ENCODE assay signal across 8 cellular contexts in genomic region chrX:133921764-133922389, GRCh38.
A peak's percentile ranks its signal among the peaks of the same experiment; 100 is the strongest.
DNase-seq lines count a peak whose midpoint lies in the region; ATAC-seq lines count a peak whose summit lies in the region.

No MANE protein-coding gene starts in this region.

- no peaks in the 10 kb centered on the region for H3K9me3 Mint-ChIP-seq in activated T-helper 17 cell treated with anti-CD3 and anti-CD28 coated beads, Interleukin-2, amount 50 U/mL, for 72 hours

- peak; percentile 53 for ATAC-seq in HG02852 (IDR thresholded peaks at IDR 0.05; ENCODE audit: unreplicated experiment)
- no peak for ATAC-seq in activated T-helper 17 cell treated with anti-CD3 and anti-CD28 coated beads, Interleukin-2, amount 50 U/mL, for 72 hours (replicated peaks)
- no peak for ATAC-seq in HG03139 (IDR thresholded peaks at IDR 0.05; ENCODE audit: unreplicated experiment)

- H3K4me1 Mint-ChIP-seq in activated T-helper 17 cell treated with anti-CD3 and anti-CD28 coated beads, Interleukin-2, amount 50 U/mL, for 72 hours: peaks cover 9% of the 10 kb centered on the region

- H3K4me3 Mint-ChIP-seq in activated T-helper 17 cell treated with anti-CD3 and anti-CD28 coated beads, Interleukin-2, amount 50 U/mL, for 72 hours: peak overlapping the region; percentile 69

- H3K36me3 Mint-ChIP-seq in activated T-helper 17 cell treated with anti-CD3 and anti-CD28 coated beads, Interleukin-2, amount 50 U/mL, for 72 hours (ENCODE audit: low read depth): no peaks in the 10 kb centered on the region

- no peak overlapping the region for H3K27ac Mint-ChIP-seq in activated T-helper 17 cell treated with anti-CD3 and anti-CD28 coated beads, Interleukin-2, amount 50 U/mL, for 72 hours

- H3K27me3 Mint-ChIP-seq in activated T-helper 17 cell treated with anti-CD3 and anti-CD28 coated beads, Interleukin-2, amount 50 U/mL, for 72 hours: no peaks in the 10 kb centered on the region

- DNase-seq in activated T-cell treated with anti-CD3 and anti-CD28 coated beads for 1 hour (ENCODE audit: low read depth) (peak; percentile 0), activated T-cell treated with anti-CD3 and anti-CD28 coated beads for 4 hours (no peak), NCI-H524 treated with DMSO at 0.1 percent for 48 hours (lab: John Stamatoyannopoulos, UW) (peak; percentile 82), iPS DF 4.7 (ENCODE audit: extremely low read depth, low spot score) (peak; percentile 33)
- peak; percentile 45 for DNase-seq in stimulated activated CD8-positive, alpha-beta memory T cell treated with anti-CD3 and anti-CD28 coated beads, Interleukin-4, amount 100 ng/mL, for 48 hours
